22 cellular contexts compared by ENCODE assay signal in genomic region chr2:36885605-36886004, GRCh38.
"Had no signal": no experiment of that assay in that cellular context is flagged by ENCODE, and none has a peak within 500 bp of the region (broad histone marks: within the 10 kb centered on the region; RNA-seq: fewer than 3 reads in every experiment).

No MANE protein-coding gene starts in this region.

- H3K9me3 ChIP-seq: MG63, SJCRH30 had no signal

- H3K27me3 Mint-ChIP-seq: T-cell had no signal

- H3K27me3 ChIP-seq: MG63, SJCRH30 had no signal

- H3K27ac Mint-ChIP-seq: T-cell had no signal

- H3K4me3 Mint-ChIP-seq: T-cell had no signal

- H3K4me3 ChIP-seq: MG63, SJCRH30 had no signal

- DNase-seq: Karpas-422, KG1, MG63, NCI-H1092 treated with DMSO at 0.1 percent for 48 hours, NCI-H1436, NCI-H187, NCI-H2029, NCI-H2081 treated with DMSO at 0.1 percent for 48 hours, NCI-H2171, NCI-H226, NCI-H446, NCI-H510A, NCI-H524 treated with DMSO at 0.1 percent for 48 hours, NCI-H69, NCI-H774, PC-3, SHP77 treated with DMSO at 0.1 percent for 48 hours, SJCRH30, SW 1271, T-cell had no signal

- H3K9me3 Mint-ChIP-seq: T-cell had no signal

- H3K27ac ChIP-seq: SJCRH30 had no signal

- ATAC-seq: Panc1, PC-3, Right ventricle myocardium inferior, T-cell had no signal
